1 cellular context compared by ENCODE assay signal in genomic region chr15:67095834-67096366, GRCh38.
TF ChIP-seq lines count a peak whose summit lies in the region.

No MANE protein-coding gene starts in this region.

TF ChIP-seq in neural cell, 6 proteins besides CTCF, POLR2A, EP300 and RAD21 (continued from another document):
- no peak for TF ChIP-seq REST (IDR thresholded peaks at IDR 0.05; ENCODE audit: borderline replicate concordance)
